Comparison of ENCODE assay signal across 9 cellular contexts in the genomic region with DNA sequence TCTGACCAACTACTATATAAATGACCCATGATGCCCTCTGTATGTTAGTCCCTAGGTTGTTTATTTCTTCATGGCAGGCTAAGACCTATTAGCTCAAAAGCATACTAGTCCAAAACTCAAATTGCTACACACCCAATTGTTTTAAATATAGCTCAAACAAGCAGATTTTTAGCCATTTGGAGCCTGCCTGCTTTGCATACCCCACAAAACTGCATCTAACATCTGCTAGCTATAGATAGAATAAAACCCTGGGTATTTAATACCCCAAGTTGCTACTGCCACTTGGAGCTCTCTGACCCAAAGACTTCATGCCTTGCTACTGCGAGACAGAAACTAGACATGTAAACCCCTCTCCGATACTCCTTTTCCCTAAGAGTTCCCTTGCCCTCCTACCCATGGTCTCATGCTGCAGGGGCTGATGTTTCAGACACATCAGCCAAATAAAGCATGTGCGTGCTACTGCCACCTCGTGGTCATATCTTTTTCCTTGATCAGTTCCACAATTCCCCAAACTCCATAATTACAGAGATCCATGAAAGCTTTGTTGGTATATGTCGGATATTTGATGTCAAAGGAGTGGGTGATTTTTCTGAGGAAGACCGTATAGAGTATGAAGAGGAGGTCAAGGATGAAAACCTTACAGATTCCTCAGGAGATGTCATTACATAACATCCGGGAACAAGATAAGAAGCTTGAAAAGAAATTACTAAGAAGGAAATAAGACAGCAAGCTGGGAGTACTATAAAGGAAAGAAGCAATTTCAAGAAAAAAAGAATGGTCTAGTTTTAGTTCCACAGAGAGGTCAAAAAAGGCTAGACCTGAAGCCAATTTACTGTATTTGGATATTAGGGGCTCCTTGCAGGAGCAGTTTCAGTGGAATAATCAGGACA.
A peak's percentile ranks its signal among the peaks of the same experiment; 100 is the strongest.
DNase-seq lines count a peak whose midpoint lies in the region; ATAC-seq and TF ChIP-seq lines count a peak whose summit lies in the region.
"Had no signal": no experiment of that assay in that cellular context is flagged by ENCODE, and none has a peak within 500 bp of the region (broad histone marks: within the 10 kb centered on the region; RNA-seq: fewer than 3 reads in every experiment).

No MANE protein-coding gene starts in this region.

- intact Hi-C loops in ovary (cut with DNase I): no loop called here

- H3K36me3 ChIP-seq in RWPE2 (ENCODE audit: low read depth): no peaks in the 10 kb centered on the region
- H3K36me3 ChIP-seq in ovary: no peaks in the 10 kb centered on the region

- H3K27ac ChIP-seq in C4-2B (no peak overlapping the region), RWPE2 (ENCODE audit: poor library complexity, severe bottlenecking) (no peak overlapping the region), ovary (no peak overlapping the region)

- peaks cover 17% of the 10 kb centered on the region for H3K27me3 Mint-ChIP-seq in activated T-helper 17 cell treated with anti-CD3 and anti-CD28 coated beads, Interleukin-2, amount 50 U/mL, for 72 hours

- H3K36me3 Mint-ChIP-seq in activated T-helper 17 cell treated with anti-CD3 and anti-CD28 coated beads, Interleukin-2, amount 50 U/mL, for 72 hours (ENCODE audit: low read depth): no peaks in the 10 kb centered on the region

- TF ChIP-seq CTCF in C4-2B (conservative IDR thresholded peaks at IDR 0.05) (peak; percentile 88), GM13977 (IDR thresholded peaks at IDR 0.05; ENCODE audit: extremely low read depth, insufficient read depth, missing control alignments) (peak; percentile 60), RWPE2 (IDR thresholded peaks at IDR 0.05; ENCODE audit: poor library complexity, severe bottlenecking) (peak; percentile 85), fibroblast of mammary gland (conservative IDR thresholded peaks at IDR 0.05; ENCODE audit: control insufficient read depth, insufficient read depth, low read depth, low read length) (peak; percentile 53), ovary (IDR thresholded peaks at IDR 0.05) (peak in 1 of 3 donors; percentile 18)

- H3K4me3 Mint-ChIP-seq in activated T-helper 17 cell treated with anti-CD3 and anti-CD28 coated beads, Interleukin-2, amount 50 U/mL, for 72 hours: no peak overlapping the region
- H3K4me3 Mint-ChIP-seq: naive thymus-derived CD4-positive, alpha-beta T cell had no signal

- H3K4me3 ChIP-seq in RWPE2 (ENCODE audit: severe bottlenecking) (no peak overlapping the region), fibroblast of mammary gland (ENCODE audit: control insufficient read depth, low read depth, low read length) (no peak overlapping the region), ovary (no peak overlapping the region)

- no peak for DNase-seq in GM13977 (ENCODE audit: low spot score)
- no peak for DNase-seq in RWPE2 (ENCODE audit: low spot score)
- peak; percentile 36 for DNase-seq in fibroblast of mammary gland (ENCODE audit: low read depth)
- peak in 3 of 5 donors; percentile 20 to 23 (median 21) for DNase-seq in ovary
- no peak for DNase-seq in DMS79 treated with DMSO at 0.1 percent for 48 hours (lab: John Stamatoyannopoulos, UW)

- no peaks in the 10 kb centered on the region for H3K9me3 Mint-ChIP-seq in activated T-helper 17 cell treated with anti-CD3 and anti-CD28 coated beads, Interleukin-2, amount 50 U/mL, for 72 hours

- TF ChIP-seq EP300 in ovary (IDR thresholded peaks at IDR 0.05): no peak

- ATAC-seq in HG03432 (IDR thresholded peaks at IDR 0.05; ENCODE audit: unreplicated experiment) (peak; percentile 52), RWPE2 (ENCODE audit: low read depth) (peak; percentile 56; the same call in 1 of the 3 replicates)
- no peak for ATAC-seq in activated T-helper 17 cell treated with anti-CD3 and anti-CD28 coated beads, Interleukin-2, amount 50 U/mL, for 72 hours (replicated peaks)
- ATAC-seq: naive thymus-derived CD4-positive, alpha-beta T cell had no signal

- in situ Hi-C loops in GM13977 (cut with MboI; ENCODE audit: low pct_unique_long_range_greater_than_20kb, low sequenced_read_pairs, unreplicated experiment): no loop called here

- H3K4me1 ChIP-seq in RWPE2 (ENCODE audit: insufficient read depth, poor library complexity, severe bottlenecking) (no peaks in the 10 kb centered on the region), ovary (ENCODE audit: insufficient read depth) (no peaks in the 10 kb centered on the region)

- no peak overlapping the region for H3K27ac Mint-ChIP-seq in activated T-helper 17 cell treated with anti-CD3 and anti-CD28 coated beads, Interleukin-2, amount 50 U/mL, for 72 hours
- H3K27ac Mint-ChIP-seq: naive thymus-derived CD4-positive, alpha-beta T cell had no signal

- H3K9me3 ChIP-seq in RWPE2 (ENCODE audit: severe bottlenecking) (no peaks in the 10 kb centered on the region), ovary (no peaks in the 10 kb centered on the region)

- H3K27me3 ChIP-seq in RWPE2 (ENCODE audit: insufficient read depth, poor library complexity, severe bottlenecking) (no peaks in the 10 kb centered on the region), ovary (no peaks in the 10 kb centered on the region)

- 31 to 37% (median 32%) methylated on average over 7 of the region's 7 CpGs for WGBS in ovary, 3 donors

- TF ChIP-seq POLR2A in ovary (IDR thresholded peaks at IDR 0.05): no peak

- H3K4me1 Mint-ChIP-seq in activated T-helper 17 cell treated with anti-CD3 and anti-CD28 coated beads, Interleukin-2, amount 50 U/mL, for 72 hours: no peaks in the 10 kb centered on the region
- H3K4me1 Mint-ChIP-seq: naive thymus-derived CD4-positive, alpha-beta T cell had no signal

Comparison
In these comparisons a context has a peak if more than half of its experiments do, and no peak if none do; other contexts are left out.
1. DNase-seq: peak in fibroblast of mammary gland (single experiment) and ovary (3 of 5); none in GM13977 (single experiment), RWPE2 (single experiment) and DMS79 treated with DMSO at 0.1 percent for 48 hours (single experiment).